Comparison of ENCODE assay signal across 1 cellular context in the genomic region with DNA sequence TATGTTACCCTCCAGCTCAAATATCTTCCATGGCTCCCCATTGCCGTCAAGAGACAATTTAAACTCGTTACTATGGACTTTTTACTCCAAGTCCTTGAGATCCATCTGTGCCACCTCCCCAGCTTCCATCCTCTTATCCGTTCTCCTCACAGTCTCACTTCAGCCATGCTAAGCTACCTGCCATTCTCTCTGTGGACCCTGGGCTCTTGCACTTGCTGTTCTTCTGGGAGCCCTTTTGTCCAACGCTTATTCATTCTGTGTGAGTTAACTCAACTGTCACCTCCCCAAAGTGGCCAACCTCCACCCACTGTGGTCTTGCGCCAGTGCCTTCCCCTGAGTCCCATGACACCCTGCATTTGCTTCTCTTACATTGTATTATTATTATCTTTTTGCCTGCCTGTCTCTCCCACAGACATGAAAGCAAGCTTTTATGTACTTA.
TF ChIP-seq lines count a peak whose summit lies in the region.

No MANE protein-coding gene starts in this region.

TF ChIP-seq in H1, 55 proteins besides CTCF, POLR2A, EP300 and RAD21:
- TF ChIP-seq CBX5 (IDR thresholded peaks at IDR 0.05; ENCODE audit: low read depth, low read length) (no peak), USF2 (IDR thresholded peaks at IDR 0.05; ENCODE audit: low read length) (no peak)
